In the genomic region with DNA sequence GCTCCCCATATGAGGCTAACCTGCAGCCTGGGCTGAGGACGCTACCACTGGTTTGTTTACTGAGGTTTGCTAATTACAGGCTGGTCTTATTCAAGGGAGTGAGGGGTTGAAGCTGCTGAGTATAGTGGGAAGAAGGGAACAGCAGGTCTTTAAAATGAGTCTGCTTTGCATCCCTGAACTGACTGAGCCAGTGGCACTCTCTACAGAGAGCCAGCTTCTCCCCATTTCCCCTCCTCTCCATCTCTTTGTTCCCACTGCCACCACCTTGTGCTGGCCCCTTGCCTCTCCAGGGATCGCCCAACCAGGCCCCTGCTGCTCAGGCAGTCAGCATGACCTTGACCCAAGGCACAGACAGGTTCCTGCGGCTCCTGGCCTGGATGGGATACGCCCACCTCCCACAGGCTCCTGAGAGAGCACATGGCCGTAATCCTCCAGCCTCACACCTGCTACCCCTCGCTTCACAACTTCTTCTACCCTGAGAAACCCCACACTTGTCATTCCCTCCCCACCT, we compare ENCODE assay signal across 13 cellular contexts. TPM values are rescaled to one million over a fixed set of nuclear protein-coding genes. Genes with fewer than 3 reads are reported as not detected.
DNase-seq lines count a peak whose midpoint lies in the region; ATAC-seq, FAIRE-seq and TF ChIP-seq lines count a peak whose summit lies in the region.
"Had no signal": no experiment of that assay in that cellular context is flagged by ENCODE, and none has a peak within 500 bp of the region (broad histone marks: within the 10 kb centered on the region; RNA-seq: fewer than 3 reads in every experiment).

No MANE protein-coding gene starts in this region.

- intact Hi-C loops in GM12878 (cut with micrococcal nuclease; ENCODE audit: unreplicated experiment): no loop called here

- H3K27ac ChIP-seq in GM12878 (ENCODE audit: control insufficient read depth, insufficient read depth): peak overlapping the region; percentile 92
- H3K27ac ChIP-seq: tibial artery had no signal

- no peak for TF ChIP-seq CTCF in GM12878 (IDR thresholded peaks at IDR 0.05 in 2 of 3, conservative IDR thresholded peaks at IDR 0.05 in 1 of 3; ENCODE audit: control insufficient read depth in 2 of 3, extremely low read depth in 1 of 3, insufficient read depth in 1 of 3, low read depth in 3 of 3, low read length in 3 of 3)
- TF ChIP-seq CTCF in nephron progenitor cell (IDR thresholded peaks at IDR 0.05): no peak

- H3K79me2 ChIP-seq in GM12878 (ENCODE audit: control insufficient read depth, insufficient read depth, low read length): peaks cover 20% of the 10 kb centered on the region

- H3K9me3 Mint-ChIP-seq in nephron progenitor cell: no peaks in the 10 kb centered on the region

- peak; percentile 1; the same call in 2 of the 3 replicates for ATAC-seq in GM12878
- no peak for ATAC-seq in GM18502 (IDR thresholded peaks at IDR 0.05; ENCODE audit: poor library complexity, unreplicated experiment)

- H3K27me3 ChIP-seq in GM12878 (replicated peaks in 1 of 2; ENCODE audit: control insufficient read depth in 2 of 2, insufficient read depth in 2 of 2, low read length in 1 of 2): no peaks in the 10 kb centered on the region
- H3K27me3 ChIP-seq: tibial artery had no signal

- H3K4me1 Mint-ChIP-seq in nephron progenitor cell: peaks cover 70% of the 10 kb centered on the region

- BruUV-seq in GM12878 (replicated peaks; lab: Mats Ljungman, UMichigan): no TSS peak

- peaks cover 20% of the 10 kb centered on the region for H3K27me3 Mint-ChIP-seq in nephron progenitor cell (ENCODE audit: low read depth, poor library complexity)

- WGBS in GM12878 (ENCODE audit: insufficient coverage, insufficient replicate concordance, low lambda C conversion rate, missing lambda C conversion rate): 92% methylated on average over 6 of the region's 6 CpGs

- in situ Hi-C loops in GM12878 (cut with MboI): loop anchor here (5.0 kb wide), 1 partner anchor 41 kb away; no protein-coding TSS in a partner anchor

- no peak overlapping the region for H3K4me3 Mint-ChIP-seq in nephron progenitor cell

- no peaks in the 10 kb centered on the region for H3K9me3 ChIP-seq in GM12878 (replicated peaks; ENCODE audit: control insufficient read depth, insufficient read depth, low read length)
- H3K9me3 ChIP-seq: tibial artery had no signal

- H3K36me3 ChIP-seq in GM12878 (ENCODE audit: control insufficient read depth in 2 of 2, insufficient read depth in 2 of 2, low read length in 1 of 2): no peaks in the 10 kb centered on the region
- H3K36me3 ChIP-seq: tibial artery had no signal

- CTCF ChIA-PET in GM12878 (lab: Yijun Ruan, JAX): interaction anchor here (0.5 to 36.6 kb wide), 10 partner anchors 9 to 252 kb away, joined by 3 to 1067 read pairs (median 3); a partner anchor contains a TSS

- no peaks in the 10 kb centered on the region for H3K36me3 Mint-ChIP-seq in nephron progenitor cell (ENCODE audit: low read depth)

- H3K9ac ChIP-seq in GM12878 (ENCODE audit: control insufficient read depth, insufficient read depth, low read length): peak overlapping the region; percentile 21; the same call in 1 of the 2 replicates

- FAIRE-seq in GM12878 (lab: Jason Lieb, UNC): no peak
- FAIRE-seq: TTC549 had no signal

- POLR2A ChIA-PET in GM12878 (lab: Charles Lee): interaction anchor here (0.6 to 8.2 kb wide), 11 partner anchors 8 to 297 kb away, joined by 3 to 256 read pairs (median 7); a partner anchor contains a TSS

- H2AFZ ChIP-seq in GM12878 (ENCODE audit: control insufficient read depth, low read depth, low read length): no peak overlapping the region

- DNase-seq in NCI-H1417 (lab: John Stamatoyannopoulos, UW) (peak in 2 of 3 experiments; percentile 44 to 77), NCI-H1417 treated with DMSO at 0.1 percent for 48 hours (lab: John Stamatoyannopoulos, UW) (no peak), GM12878 (ENCODE audit: low read depth, low spot score) (no peak), nephron progenitor cell (peak; percentile 35), NOMO-1 treated with DMSO at 0.1 percent for 48 hours (lab: John Stamatoyannopoulos, UW; ENCODE audit: unreplicated experiment) (no peak), RKO (ENCODE audit: low spot score) (no peak)
- DNase-seq: 8988T, COR-L47, dermis blood vessel endothelial cell had no signal

- TF ChIP-seq EP300 in Ishikawa (IDR thresholded peaks at IDR 0.05; ENCODE audit: borderline replicate concordance) (no peak), GM12878 (IDR thresholded peaks at IDR 0.05; ENCODE audit: borderline replicate concordance in 1 of 2, control insufficient read depth in 1 of 2, low read depth in 2 of 2, low read length in 2 of 2) (no peak)

- peak overlapping the region; percentile 66 for H3K27ac Mint-ChIP-seq in nephron progenitor cell

- no peaks in the 10 kb centered on the region for H4K20me1 ChIP-seq in GM12878 (ENCODE audit: control insufficient read depth, insufficient read depth)

- TF ChIP-seq RAD21 in Ishikawa (IDR thresholded peaks at IDR 0.05; ENCODE audit: low read depth) (no peak), GM12878 (IDR thresholded peaks at IDR 0.05; ENCODE audit: insufficient read depth, low read depth, low read length) (no peak)

- H3K4me1 ChIP-seq in GM12878 (ENCODE audit: control insufficient read depth, insufficient read depth, low read length): peaks cover 76% of the 10 kb centered on the region

- SMC1A ChIA-PET in GM12878 (lab: Charles Lee; ENCODE audit: uncharacterized antibody, unreplicated experiment): interaction anchor here (0.5 to 36.3 kb wide), 11 partner anchors 8 to 252 kb away, joined by 3 to 1399 read pairs (median 4); a partner anchor contains a TSS

- H3K4me3 ChIP-seq in GM12878: peak overlapping the region; percentile 41; the same call in 1 of the 2 replicates
- H3K4me3 ChIP-seq: tibial artery had no signal

- TF ChIP-seq POLR2A in GM12878 (IDR thresholded peaks at IDR 0.05; ENCODE audit: low read depth, low read length): no peak

- peak overlapping the region; percentile 46 for H3K4me2 ChIP-seq in GM12878 (ENCODE audit: control insufficient read depth, insufficient read depth)

- RAD21 ChIA-PET in GM12878 (lab: Charles Lee; ENCODE audit: unreplicated experiment): interaction anchor here (0.9 to 21.2 kb wide), 12 partner anchors 9 to 297 kb away, joined by 3 to 966 read pairs (median 4); a partner anchor contains a TSS

TF ChIP-seq in Ishikawa, 13 proteins besides CTCF, POLR2A, EP300 and RAD21:
- no peak for TF ChIP-seq YY1 (IDR thresholded peaks at IDR 0.05; ENCODE audit: low read depth)
- TF ChIP-seq, protein P1, sequence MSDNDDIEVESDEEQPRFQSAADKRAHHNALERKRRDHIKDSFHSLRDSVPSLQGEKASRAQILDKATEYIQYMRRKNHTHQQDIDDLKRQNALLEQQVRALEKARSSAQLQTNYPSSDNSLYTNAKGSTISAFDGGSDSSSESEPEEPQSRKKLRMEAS (IDR thresholded peaks at IDR 0.05): peak; percentile 77

TF ChIP-seq in GM12878, 131 proteins besides CTCF, POLR2A, EP300 and RAD21 (continues in another document):
- TF ChIP-seq HCFC1 (IDR thresholded peaks at IDR 0.05; ENCODE audit: low read length): no peak
- TF ChIP-seq BHLHE40 (IDR thresholded peaks at IDR 0.05; ENCODE audit: borderline replicate concordance in 1 of 2, low read depth in 2 of 2, low read length in 1 of 2): peak in 1 of 2 experiments; percentile 27; a peak in 1 of 4 replicates
- no peak for TF ChIP-seq ZNF24 (IDR thresholded peaks at IDR 0.05)
- no peak for TF ChIP-seq RFX5 (IDR thresholded peaks at IDR 0.05; ENCODE audit: low read depth, low read length)
- TF ChIP-seq, protein P2, sequence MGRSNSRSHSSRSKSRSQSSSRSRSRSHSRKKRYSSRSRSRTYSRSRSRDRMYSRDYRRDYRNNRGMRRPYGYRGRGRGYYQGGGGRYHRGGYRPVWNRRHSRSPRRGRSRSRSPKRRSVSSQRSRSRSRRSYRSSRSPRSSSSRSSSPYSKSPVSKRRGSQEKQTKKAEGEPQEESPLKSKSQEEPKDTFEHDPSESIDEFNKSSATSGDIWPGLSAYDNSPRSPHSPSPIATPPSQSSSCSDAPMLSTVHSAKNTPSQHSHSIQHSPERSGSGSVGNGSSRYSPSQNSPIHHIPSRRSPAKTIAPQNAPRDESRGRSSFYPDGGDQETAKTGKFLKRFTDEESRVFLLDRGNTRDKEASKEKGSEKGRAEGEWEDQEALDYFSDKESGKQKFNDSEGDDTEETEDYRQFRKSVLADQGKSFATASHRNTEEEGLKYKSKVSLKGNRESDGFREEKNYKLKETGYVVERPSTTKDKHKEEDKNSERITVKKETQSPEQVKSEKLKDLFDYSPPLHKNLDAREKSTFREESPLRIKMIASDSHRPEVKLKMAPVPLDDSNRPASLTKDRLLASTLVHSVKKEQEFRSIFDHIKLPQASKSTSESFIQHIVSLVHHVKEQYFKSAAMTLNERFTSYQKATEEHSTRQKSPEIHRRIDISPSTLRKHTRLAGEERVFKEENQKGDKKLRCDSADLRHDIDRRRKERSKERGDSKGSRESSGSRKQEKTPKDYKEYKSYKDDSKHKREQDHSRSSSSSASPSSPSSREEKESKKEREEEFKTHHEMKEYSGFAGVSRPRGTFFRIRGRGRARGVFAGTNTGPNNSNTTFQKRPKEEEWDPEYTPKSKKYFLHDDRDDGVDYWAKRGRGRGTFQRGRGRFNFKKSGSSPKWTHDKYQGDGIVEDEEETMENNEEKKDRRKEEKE (IDR thresholded peaks at IDR 0.05): 0 out of 2 replicates have a peak, but pooled peaks have one; percentile 38
- 0 out of 2 replicates have a peak, but pooled peaks have one; percentile 55 for TF ChIP-seq HDGF (IDR thresholded peaks at IDR 0.05)

RNA-seq across cellular contexts. Expression of a gene that starts 45.0 kb away (rescaled TPM):
- total RNA-seq in GM12878 (2013; cell fraction: nucleolus; rRNA removed): 88.8 and 93.7 TPM in 2 replicates
- total RNA-seq in GM12878 (2014; rRNA removed) (65.4 and 69.4 TPM in 2 replicates), GM12878 (2014; rRNA removed; fragmentation: Illumina TruSeq; extraction: Trizol) (32.7 and 34.9 TPM in 2 replicates), GM12878 (2021) (73.9 and 75.2 TPM in 2 replicates)
- polyA plus RNA-seq in GM12878 (2011; ENCODE audit: low read depth): 6.6 TPM
- polyA plus RNA-seq in GM12878 (2011; rRNA removed) (36.4 and 44.1 TPM in 2 replicates), GM12878 (2014; fragmentation: Illumina TruSeq; extraction: Trizol) (22.4 and 26.2 TPM in 2 replicates), GM12878 (2014; fragmentation: Nextera tagmentation; extraction: Ambion mirVana) (10 to 100 TPM in 1 of 2 experiments, 1 to 10 TPM in 1; 6.2 to 19.5 TPM), GM12878 (2014; rRNA removed) (52.3 and 62.0 TPM in 2 replicates), GM12878 (2016; fragmentation: Nextera tagmentation; extraction: Ambion mirVana) (10 to 100 TPM in 1 of 2 experiments, 1 to 10 TPM in 1; 4.3 to 11.7 TPM)
- 32.3 and 38.9 TPM in 2 replicates for polyA plus RNA-seq in GM12878 (2011; cell fraction: cytosol; rRNA removed)
- polyA plus RNA-seq in GM12878 (2011; cell fraction: nucleus; rRNA removed): 59.7 and 70.4 TPM in 2 replicates
- 24.5 and 28.7 TPM in 2 replicates for polyA plus RNA-seq in GM12878 (2012)
- 30.4 and 44.0 TPM in 2 replicates for polyA minus RNA-seq in GM12878 (2011; rRNA and poly(A)+ RNA removed)
- 24.5 TPM in 2 replicates for polyA minus RNA-seq in GM12878 (2011; cell fraction: cytosol; rRNA and poly(A)+ RNA removed)
- 69.0 and 99.9 TPM in 2 replicates for polyA minus RNA-seq in GM12878 (2011; cell fraction: nucleus; rRNA and poly(A)+ RNA removed)

Comparison
In these comparisons a context has a peak if more than half of its experiments do, and no peak if none do; other contexts are left out.
1. DNase-seq: peak in NCI-H1417 (2 of 3) and nephron progenitor cell (single experiment); none in NCI-H1417 treated with DMSO at 0.1 percent for 48 hours (single experiment), GM12878 (single experiment), NOMO-1 treated with DMSO at 0.1 percent for 48 hours (single experiment) and RKO (single experiment).